Comparison of ENCODE assay signal across 8 cellular contexts in genomic region chr16:89700100-89700648, GRCh38. TPM values are rescaled to one million over a fixed set of nuclear protein-coding genes. Genes with fewer than 3 reads are reported as not detected.
DNase-seq lines count a peak whose midpoint lies in the region; ATAC-seq and TF ChIP-seq lines count a peak whose summit lies in the region.

No MANE protein-coding gene starts in this region.

- intact Hi-C loops in Right ventricle myocardium superior (cut with DNase I) (loop anchor here (10.0 kb wide), 1 partner anchor 165 kb away; no protein-coding TSS in a partner anchor), ovary (cut with DNase I) (loop anchor here in 3 of 4 donors (10.0 kb wide), 2 partner anchors 95 to 155 kb away; no protein-coding TSS in a partner anchor), thyroid gland (cut with DNase I) (loop anchor here (10.0 kb wide), 1 partner anchor 165 kb away; no protein-coding TSS in a partner anchor)

- H3K4me3 ChIP-seq in adipocyte (ENCODE audit: low read length) (peak overlapping the region; percentile 78), ovary (peak overlapping the region; percentile 55), thyroid gland (replicated peaks in 1 of 3) (peak overlapping the region in 2 of 3 donors; percentile 66 to 78)

- DNase-seq in GM04504 (ENCODE audit: low read depth) (peak; percentile 95), NCI-H1417 treated with DMSO at 0.1 percent for 48 hours (lab: John Stamatoyannopoulos, UW) (peak; percentile 81), SW 1271 (lab: John Stamatoyannopoulos, UW) (peak; percentile 97), adipocyte (ENCODE audit: low read depth) (peak; percentile 99), Right ventricle myocardium superior (peak; percentile 99), ovary (peak; percentile 99 to 100 (median 100)), thyroid gland (peak; percentile 100)

- peak overlapping the region; percentile 76 for H3K9ac ChIP-seq in adipocyte (ENCODE audit: low read length)

- H3K27ac ChIP-seq in ovary (peak overlapping the region; percentile 58 to 66), thyroid gland (peak overlapping the region; percentile 70 to 94 (median 75))

- TF ChIP-seq EP300 in ovary (IDR thresholded peaks at IDR 0.05), result peak; percentile 51

- peak; percentile 30 for ATAC-seq in HG02610 (IDR thresholded peaks at IDR 0.05; ENCODE audit: unreplicated experiment)
- peak; percentile 79 for ATAC-seq in Right ventricle myocardium superior (ENCODE audit: poor library complexity)

- H3K4me1 ChIP-seq in adipocyte (ENCODE audit: control insufficient read depth, insufficient read depth, low read length) (peaks cover 11% of the 10 kb centered on the region), ovary (ENCODE audit: insufficient read depth) (peaks cover 11% of the 10 kb centered on the region), thyroid gland (peaks cover 11 to 20% of the 10 kb centered on the region in 2 donors)

- H3K36me3 ChIP-seq in adipocyte (ENCODE audit: control insufficient read depth, insufficient read depth, low read length, severe bottlenecking), result no peaks in the 10 kb centered on the region
- no peaks in the 10 kb centered on the region for H3K36me3 ChIP-seq in ovary
- H3K36me3 ChIP-seq in thyroid gland, result no peaks in the 10 kb centered on the region

- H3K27me3 ChIP-seq in adipocyte (replicated peaks; ENCODE audit: control insufficient read depth, insufficient read depth, low read length) (no peaks in the 10 kb centered on the region), ovary (no peaks in the 10 kb centered on the region), thyroid gland (no peaks in the 10 kb centered on the region)

- 0 to 1% (median 1%) methylated on average over 23 to 30 of the region's 30 CpGs for WGBS in ovary, 3 donors
- WGBS in thyroid gland, 2 donors, result 0% methylated on average over 2 to 3 of the region's 30 CpGs

- TF ChIP-seq POLR2A in ovary (IDR thresholded peaks at IDR 0.05) (peak; percentile 49), thyroid gland (IDR thresholded peaks at IDR 0.05) (peak; percentile 13 to 75)

- H3K9me3 ChIP-seq in adipocyte (ENCODE audit: control insufficient read depth, low read length) (no peaks in the 10 kb centered on the region), ovary (no peaks in the 10 kb centered on the region), thyroid gland (no peaks in the 10 kb centered on the region)

- peak; percentile 90 to 98 (median 91) for TF ChIP-seq CTCF in ovary (IDR thresholded peaks at IDR 0.05)
- TF ChIP-seq CTCF in thyroid gland (IDR thresholded peaks at IDR 0.05), result peak; percentile 15 to 98 (median 86)

RNA-seq across cellular contexts. Expression of gene SPATA2L, which starts 1.3 kb away (rescaled TPM):
- total RNA-seq in Right ventricle myocardium superior, result 4.1 TPM
- total RNA-seq in ovary, result 10 to 100 TPM in 4 of 7 donors, 1 to 10 TPM in 3; 3.6 to 29.8 (median 11.1) TPM
- polyA plus RNA-seq in ovary, result 1 to 10 TPM in 1 of 2 donors, under 1 TPM in 1; 0.42 to 4.8 TPM
- total RNA-seq in thyroid gland, result 10 to 100 TPM; 22.4 to 31.9 (median 27.7) TPM

RNA-seq across cellular contexts. Expression of gene CDK10, which starts 13.7 kb away (rescaled TPM):
- total RNA-seq in Right ventricle myocardium superior, result 20.7 TPM
- 10 to 100 TPM; 22.8 to 62.1 (median 51.9) TPM for total RNA-seq in ovary
- polyA plus RNA-seq in ovary, result 10 to 100 TPM; 16.9 to 54.5 TPM
- total RNA-seq in thyroid gland, result 100 to 1,000 TPM in 1 of 4 donors, 10 to 100 TPM in 3; 88.7 to 109 (median 91.3) TPM

RNA-seq across cellular contexts. Expression of gene VPS9D1, which starts 20.5 kb away (rescaled TPM):
- 11.2 TPM for total RNA-seq in Right ventricle myocardium superior
- total RNA-seq in ovary, result 10 to 100 TPM in 4 of 7 donors, 1 to 10 TPM in 3; 4.2 to 15.5 (median 10.0) TPM
- polyA plus RNA-seq in ovary, result 1 to 10 TPM in 1 of 2 donors, under 1 TPM in 1; 0.50 to 9.7 TPM
- total RNA-seq in thyroid gland, result 10 to 100 TPM in 1 of 4 donors, 1 to 10 TPM in 3; 3.1 to 15.6 (median 9.0) TPM

RNA-seq across cellular contexts. Expression of gene ZNF276, which starts 21.2 kb away (rescaled TPM):
- 10.2 TPM for total RNA-seq in Right ventricle myocardium superior
- total RNA-seq in ovary, result 10 to 100 TPM; 21.7 to 39.9 (median 28.3) TPM
- polyA plus RNA-seq in ovary, result 10 to 100 TPM in 1 of 2 donors, 1 to 10 TPM in 1; 7.1 to 25.2 TPM
- 10 to 100 TPM; 21.2 to 38.9 (median 24.9) TPM for total RNA-seq in thyroid gland

RNA-seq across cellular contexts. Expression of gene SPATA33, which starts 42.5 kb away (rescaled TPM):
- total RNA-seq in Right ventricle myocardium superior (1.9 TPM), ovary (1 to 10 TPM; 1.5 to 8.2 (median 5.8) TPM), thyroid gland (1 to 10 TPM; 6.0 to 8.9 (median 7.5) TPM)
- 1 to 10 TPM; 3.4 to 3.7 TPM for polyA plus RNA-seq in ovary

Comparison
In these comparisons a context has a peak if more than half of its experiments do, and no peak if none do; other contexts are left out.
1. Peak in every context shown above with its lines: DNase-seq, ATAC-seq, H3K4me3 ChIP-seq and H3K27ac ChIP-seq.